ENCODE assay signal across 22 cellular contexts in the genomic region with DNA sequence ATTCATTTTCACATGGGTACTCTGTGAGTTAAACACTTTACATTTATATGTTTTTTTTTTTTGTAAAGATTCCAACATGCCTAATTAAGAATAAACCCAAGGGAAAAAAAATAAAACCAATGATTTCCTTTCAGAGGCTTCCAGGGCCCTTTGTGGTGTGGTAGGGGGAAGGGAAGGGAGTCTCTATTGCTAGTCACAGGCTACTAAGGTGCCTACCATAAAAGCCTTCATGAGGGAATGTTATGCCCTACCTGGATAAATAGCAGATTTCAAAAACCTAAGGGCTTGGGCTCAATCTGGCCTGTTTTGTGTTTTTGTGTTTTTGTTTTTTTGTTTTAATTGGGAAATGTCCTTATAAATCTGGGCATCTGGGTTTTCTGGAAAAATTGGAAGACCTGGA. TPM values are rescaled to one million over a fixed set of nuclear protein-coding genes. Genes with fewer than 3 reads are reported as not detected.
A peak's percentile ranks its signal among the peaks of the same experiment; 100 is the strongest.
DNase-seq lines count a peak whose midpoint lies in the region; ATAC-seq, FAIRE-seq and TF ChIP-seq lines count a peak whose summit lies in the region.
"Had no signal": no experiment of that assay in that cellular context is flagged by ENCODE, and none has a peak within 500 bp of the region (broad histone marks: within the 10 kb centered on the region; RNA-seq: fewer than 3 reads in every experiment).

No MANE protein-coding gene starts in this region.

- DNase-seq in GM19239 (ENCODE audit: insufficient read length, low spot score) (no peak), PC-9 (no peak), hepatocyte (ENCODE audit: low spot score) (no peak), osteoblast (ENCODE audit: insufficient read length, low spot score, missing footprints) (no peak), RKO (ENCODE audit: low spot score) (no peak), stomach (no peak)
- DNase-seq: activated CD4-positive, CD25-positive, alpha-beta regulatory T cell treated with anti-CD3 and anti-CD28 coated beads, Interleukin-2, amount 50 U/mL, for 72 hours; activated CD8-positive, alpha-beta T cell treated with anti-CD3 and anti-CD28 coated beads, Interleukin-2, amount 10 ng/mL, durations not matched to agents 7 days and 5 days; CD8-positive, alpha-beta memory T cell; DMS53; GDM1; left lung; MG63; NCI-H1417 treated with DMSO at 0.1 percent for 48 hours; NCI-H510A treated with DMSO at 0.1 percent for 48 hours; stimulated activated CD4-positive, alpha-beta T cell treated with anti-CD3 and anti-CD28 coated beads, Interleukin-4, amount 100 ng/mL, for 4 hours; T1000 had no signal

- H3K9me2 ChIP-seq in PC-9 (ENCODE audit: insufficient read depth): no peaks in the 10 kb centered on the region
- H3K9me2 ChIP-seq in hepatocyte (replicated peaks; ENCODE audit: insufficient read depth): no peaks in the 10 kb centered on the region

- no TSS peak for BruUV-seq in PC-9 (replicated peaks; lab: Mats Ljungman, UMichigan)

- H3K9me3 ChIP-seq in PC-9 (ENCODE audit: insufficient read depth, low read depth): no peaks in the 10 kb centered on the region
- no peaks in the 10 kb centered on the region for H3K9me3 ChIP-seq in hepatocyte (ENCODE audit: low read depth)
- no peaks in the 10 kb centered on the region for H3K9me3 ChIP-seq in osteoblast (ENCODE audit: low read depth, low read length)
- H3K9me3 ChIP-seq in stomach: no peaks in the 10 kb centered on the region
- H3K9me3 ChIP-seq: left lung, MG63, transverse colon had no signal

- H3K27ac ChIP-seq in PC-9: no peak overlapping the region
- peak overlapping the region; percentile 75 for H3K27ac ChIP-seq in hepatocyte
- no peak overlapping the region for H3K27ac ChIP-seq in osteoblast (ENCODE audit: low read depth, low read length)
- no peak overlapping the region for H3K27ac ChIP-seq in stomach
- H3K27ac ChIP-seq: cardiac muscle cell, left lung, RWPE1 had no signal

- H3K36me3 ChIP-seq in PC-9 (ENCODE audit: low read depth) (no peaks in the 10 kb centered on the region), hepatocyte (replicated peaks; ENCODE audit: insufficient read depth, low read depth) (no peaks in the 10 kb centered on the region), osteoblast (ENCODE audit: insufficient read depth, low read length) (no peaks in the 10 kb centered on the region), stomach (no peaks in the 10 kb centered on the region)
- H3K36me3 ChIP-seq: cardiac muscle cell, left lung, MG63, transverse colon had no signal

- FAIRE-seq in GM19239 (lab: Jason Lieb, UNC): peak; percentile 81

- no peaks in the 10 kb centered on the region for H3F3A ChIP-seq in PC-9 (ENCODE audit: insufficient read depth, low read depth)

- no peak overlapping the region for H3K4me3 ChIP-seq in PC-9
- H3K4me3 ChIP-seq in hepatocyte: no peak overlapping the region
- no peak overlapping the region for H3K4me3 ChIP-seq in osteoblast (ENCODE audit: insufficient read depth, low read length)
- peak overlapping the region in 1 of 4 donors; percentile 16 for H3K4me3 ChIP-seq in stomach
- H3K4me3 ChIP-seq: cardiac muscle cell, left lung, MG63 had no signal

- POLR2A ChIA-PET in PC-9 (lab: Charles Lee; ENCODE audit: unreplicated experiment): no interaction called here

- no peaks in the 10 kb centered on the region for H3K27me3 ChIP-seq in PC-9 (ENCODE audit: insufficient read depth, low read depth)
- no peaks in the 10 kb centered on the region for H3K27me3 ChIP-seq in hepatocyte
- H3K27me3 ChIP-seq in osteoblast (ENCODE audit: insufficient read depth, low read length): no peaks in the 10 kb centered on the region
- H3K27me3 ChIP-seq in stomach: no peaks in the 10 kb centered on the region
- H3K27me3 ChIP-seq: cardiac muscle cell, left lung, MG63, transverse colon had no signal

- CTCF ChIA-PET in PC-9 (lab: Charles Lee): interaction anchor here (0.7 kb wide), 1 partner anchor 9 kb away, joined by 6 read pairs; no protein-coding TSS in a partner anchor

- intact Hi-C loops in PC-9 (cut with micrococcal nuclease; ENCODE audit: unreplicated experiment) (no loop called here), stomach (cut with DNase I; ENCODE audit: low total_unique reads) (no loop called here)

- no peak for TF ChIP-seq POLR2A in stomach (IDR thresholded peaks at IDR 0.05)

- H4K20me1 ChIP-seq in PC-9 (ENCODE audit: insufficient read depth) (no peaks in the 10 kb centered on the region), hepatocyte (ENCODE audit: insufficient read depth, poor library complexity, severe bottlenecking) (no peaks in the 10 kb centered on the region), osteoblast (ENCODE audit: insufficient read depth, low read length) (no peaks in the 10 kb centered on the region)

- TF ChIP-seq EP300 in stomach (IDR thresholded peaks at IDR 0.05): no peak

- ATAC-seq in GM21529 (IDR thresholded peaks at IDR 0.05; ENCODE audit: unreplicated experiment) (no peak), GM21515 (IDR thresholded peaks at IDR 0.05; ENCODE audit: unreplicated experiment) (no peak)
- ATAC-seq: activated CD8-positive, alpha-beta T cell treated with anti-CD3 and anti-CD28 coated beads, Interleukin-2, amount 10 ng/mL, durations not matched to agents 7 days and 5 days; left lung had no signal

- TF ChIP-seq CTCF in PC-9 (conservative IDR thresholded peaks at IDR 0.05) (no peak), hepatocyte (IDR thresholded peaks at IDR 0.05; ENCODE audit: poor library complexity) (no peak), osteoblast (IDR thresholded peaks at IDR 0.05; ENCODE audit: extremely low read depth, low read depth, low read length) (no peak), stomach (IDR thresholded peaks at IDR 0.05) (no peak)

- no peaks in the 10 kb centered on the region for H3K79me2 ChIP-seq in PC-9 (ENCODE audit: low read depth)
- H3K79me2 ChIP-seq in hepatocyte: no peaks in the 10 kb centered on the region
- no peaks in the 10 kb centered on the region for H3K79me2 ChIP-seq in osteoblast (ENCODE audit: insufficient read depth, low read length)

- H2AFZ ChIP-seq in PC-9: peak overlapping the region; percentile 23; the same call in 1 of the 2 replicates
- no peak overlapping the region for H2AFZ ChIP-seq in hepatocyte
- peak overlapping the region; percentile 92 for H2AFZ ChIP-seq in osteoblast (ENCODE audit: low read length)

- H3K4me1 ChIP-seq in PC-9 (replicated peaks; ENCODE audit: insufficient read depth): no peaks in the 10 kb centered on the region
- peaks cover 14% of the 10 kb centered on the region for H3K4me1 ChIP-seq in hepatocyte (ENCODE audit: insufficient read depth)
- H3K4me1 ChIP-seq in osteoblast (ENCODE audit: insufficient read depth, low read length): no peaks in the 10 kb centered on the region
- peaks cover 0 to 13% (median 7%) of the 10 kb centered on the region in 4 donors for H3K4me1 ChIP-seq in stomach
- H3K4me1 ChIP-seq: left lung had no signal

- H3K4me2 ChIP-seq in PC-9: no peak overlapping the region
- peak overlapping the region; percentile 55 for H3K4me2 ChIP-seq in hepatocyte
- H3K4me2 ChIP-seq in osteoblast (ENCODE audit: insufficient read depth, low read length): peak overlapping the region; percentile 80

RNA-seq across cellular contexts. Expression of a gene that starts 38.9 kb away (rescaled TPM):
- total RNA-seq in PC-9 (2021): 117 and 152 TPM in 2 replicates
- total RNA-seq in hepatocyte: 176 and 189 TPM in 2 replicates
- polyA plus RNA-seq in hepatocyte: 221 and 271 TPM in 2 replicates
- 212 and 220 TPM in 2 replicates for total RNA-seq in osteoblast
- 100 to 1,000 TPM in 1 of 5 donors, 10 to 100 TPM in 4; 30.4 to 190 (median 77.1) TPM for total RNA-seq in stomach
- polyA plus RNA-seq in stomach: 10 to 100 TPM; 70.1 to 82.5 (median 76.6) TPM
